ENCODE assay signal across 2 cellular contexts in genomic region chr1:2001773-2002411, GRCh38.
TF ChIP-seq lines count a peak whose summit lies in the region.

No MANE protein-coding gene starts in this region.

TF ChIP-seq in A549, 52 proteins besides CTCF, POLR2A, EP300 and RAD21:
- no peak for TF ChIP-seq TP53 (CRISPR knock-in tag; IDR thresholded peaks at IDR 0.05)
- TF ChIP-seq ESRRA (IDR thresholded peaks at IDR 0.05; ENCODE audit: borderline replicate concordance, low read length) = no peak
- TF ChIP-seq MAFK (IDR thresholded peaks at IDR 0.05; ENCODE audit: partially characterized antibody) = peak; percentile 91
- TF ChIP-seq USF2 (IDR thresholded peaks at IDR 0.05) = no peak
- TF ChIP-seq ZSCAN20 (CRISPR knock-in tag; IDR thresholded peaks at IDR 0.05) = no peak
- no peak for TF ChIP-seq ZFP36 (IDR thresholded peaks at IDR 0.05; ENCODE audit: borderline replicate concordance, partially characterized antibody)

TF ChIP-seq in WTC11, 78 proteins besides CTCF, POLR2A, EP300 and RAD21:
- TF ChIP-seq ZNF416 (CRISPR knock-in tag; IDR thresholded peaks at IDR 0.05) (no peak), KAT7 (CRISPR knock-in tag; IDR thresholded peaks at IDR 0.05; ENCODE audit: borderline replicate concordance) (no peak), RELA (CRISPR knock-in tag; IDR thresholded peaks at IDR 0.05; ENCODE audit: borderline replicate concordance) (no peak), GABPB1 (CRISPR knock-in tag; IDR thresholded peaks at IDR 0.05) (peak; percentile 83), ZNF281 (CRISPR knock-in tag; IDR thresholded peaks at IDR 0.05) (no peak), ZSCAN18 (CRISPR knock-in tag; IDR thresholded peaks at IDR 0.05) (no peak), TP53 (CRISPR knock-in tag; IDR thresholded peaks at IDR 0.05) (no peak)
